ENCODE assay signal across 22 cellular contexts in genomic region chrX:7219153-7219705, GRCh38.
DNase-seq lines count a peak whose midpoint lies in the region; ATAC-seq, FAIRE-seq and TF ChIP-seq lines count a peak whose summit lies in the region.
"Had no signal": no experiment of that assay in that cellular context is flagged by ENCODE, and none has a peak within 500 bp of the region (broad histone marks: within the 10 kb centered on the region; RNA-seq: fewer than 3 reads in every experiment).

No MANE protein-coding gene starts in this region.

- intact Hi-C loops in pancreas (cut with DNase I): no loop called here
- intact Hi-C loops in activated CD4-positive, alpha-beta T cell treated with anti-CD3 and anti-CD28 coated beads, Interleukin-2, amount 10 ng/mL, durations not matched to agents 24 days and 14 days (cut with micrococcal nuclease): no loop called here

- no peaks in the 10 kb centered on the region for H3K36me3 ChIP-seq in pancreas
- H3K36me3 ChIP-seq: ovary, thoracic aorta had no signal

- FAIRE-seq in pancreas (lab: Jason Lieb, UNC): no peak
- no peak for FAIRE-seq in RCC 7860 (lab: Jason Lieb, UNC)
- FAIRE-seq: frontal cortex, K562 had no signal

- no peaks in the 10 kb centered on the region for H3K4me1 ChIP-seq in pancreas

- no peak overlapping the region for H3K27ac Mint-ChIP-seq in activated CD4-positive, alpha-beta T cell treated with anti-CD3 and anti-CD28 coated beads, Interleukin-2, amount 10 ng/mL, durations not matched to agents 24 days and 14 days
- H3K27ac Mint-ChIP-seq: CD4-positive, CD25-positive, alpha-beta regulatory T cell; HFFc6; naive thymus-derived CD8-positive, alpha-beta T cell; stimulated activated naive B cell treated with anti-CD40 and anti-IgM and Interleukin-4, amounts not matched to agents 10 μg/mL and 1 μg/mL and 100 μg/mL, for 72 hours had no signal

- DNase-seq in GM12865 (ENCODE audit: low read depth): peak; percentile 9
- DNase-seq in pancreas: no peak
- DNase-seq in RCC 7860 (ENCODE audit: low spot score): no peak
- DNase-seq in activated CD4-positive, alpha-beta T cell treated with anti-CD3 and anti-CD28 coated beads, Interleukin-2, amount 10 ng/mL, durations not matched to agents 24 days and 14 days: no peak
- no peak for DNase-seq in NK-92 (lab: John Stamatoyannopoulos, UW; ENCODE audit: unreplicated experiment)
- DNase-seq: activated naive CD4-positive, alpha-beta T cell; activated T-cell treated with anti-CD3 and anti-CD28 coated beads for 4 hours; CD4-positive, CD25-positive, alpha-beta regulatory T cell; erythroblast; HFFc6; MV-4-11; NCI-H2081 treated with DMSO at 0.1 percent for 48 hours; SIG-M5; stimulated activated naive B cell treated with anti-CD40 and anti-IgM and Interleukin-4, amounts not matched to agents 10 μg/mL and 1 μg/mL and 100 μg/mL, for 72 hours had no signal

- TF ChIP-seq POLR2A in Raji (IDR thresholded peaks at IDR 0.05; ENCODE audit: insufficient read depth, low read depth, low read length): peak; percentile 30; the same call in 1 of the 2 replicates

- H3K36me3 Mint-ChIP-seq in activated CD4-positive, alpha-beta T cell treated with anti-CD3 and anti-CD28 coated beads, Interleukin-2, amount 10 ng/mL, durations not matched to agents 24 days and 14 days (ENCODE audit: low read depth): no peaks in the 10 kb centered on the region

- no peak overlapping the region for H3K27ac ChIP-seq in pancreas
- H3K27ac ChIP-seq: ovary, thoracic aorta had no signal

- no peaks in the 10 kb centered on the region for H3K4me1 Mint-ChIP-seq in activated CD4-positive, alpha-beta T cell treated with anti-CD3 and anti-CD28 coated beads, Interleukin-2, amount 10 ng/mL, durations not matched to agents 24 days and 14 days
- H3K4me1 Mint-ChIP-seq: CD4-positive, CD25-positive, alpha-beta regulatory T cell; naive thymus-derived CD8-positive, alpha-beta T cell had no signal

- WGBS in pancreas, 2 donors: 79 to 84% methylated on average over 7 of the region's 7 CpGs

- ATAC-seq in GM19351 (IDR thresholded peaks at IDR 0.05; ENCODE audit: unreplicated experiment) (peak; percentile 69), HG02938 (IDR thresholded peaks at IDR 0.05; ENCODE audit: unreplicated experiment) (peak; percentile 70), pancreas (no peak)
- ATAC-seq: K562; naive thymus-derived CD8-positive, alpha-beta T cell; stimulated activated naive B cell treated with anti-CD40 and anti-IgM and Interleukin-4, amounts not matched to agents 10 μg/mL and 1 μg/mL and 100 μg/mL, for 72 hours had no signal

- TF ChIP-seq CTCF in GM12865 (IDR thresholded peaks at IDR 0.05; ENCODE audit: insufficient read depth, low read depth, low read length, missing control alignments) (no peak), pancreas (IDR thresholded peaks at IDR 0.05) (no peak)

- no peaks in the 10 kb centered on the region for H3K27me3 Mint-ChIP-seq in activated CD4-positive, alpha-beta T cell treated with anti-CD3 and anti-CD28 coated beads, Interleukin-2, amount 10 ng/mL, durations not matched to agents 24 days and 14 days
- H3K27me3 Mint-ChIP-seq: CD4-positive, CD25-positive, alpha-beta regulatory T cell; naive thymus-derived CD8-positive, alpha-beta T cell; stimulated activated naive B cell treated with anti-CD40 and anti-IgM and Interleukin-4, amounts not matched to agents 10 μg/mL and 1 μg/mL and 100 μg/mL, for 72 hours had no signal

- H3K4me3 ChIP-seq in GM12865 (ENCODE audit: low read depth, low read length) (no peak overlapping the region), pancreas (no peak overlapping the region)
- H3K4me3 ChIP-seq: K562, ovary, thoracic aorta had no signal

- no peaks in the 10 kb centered on the region for H3K27me3 ChIP-seq in pancreas
- H3K27me3 ChIP-seq: ovary had no signal

- no peaks in the 10 kb centered on the region for H3K9me3 Mint-ChIP-seq in activated CD4-positive, alpha-beta T cell treated with anti-CD3 and anti-CD28 coated beads, Interleukin-2, amount 10 ng/mL, durations not matched to agents 24 days and 14 days

- no peaks in the 10 kb centered on the region for H3K9me3 ChIP-seq in pancreas
- H3K9me3 ChIP-seq: ovary, thoracic aorta had no signal

- H3K4me3 Mint-ChIP-seq in activated CD4-positive, alpha-beta T cell treated with anti-CD3 and anti-CD28 coated beads, Interleukin-2, amount 10 ng/mL, durations not matched to agents 24 days and 14 days: no peak overlapping the region
- H3K4me3 Mint-ChIP-seq: CD4-positive, CD25-positive, alpha-beta regulatory T cell; HFFc6; naive thymus-derived CD8-positive, alpha-beta T cell; stimulated activated naive B cell treated with anti-CD40 and anti-IgM and Interleukin-4, amounts not matched to agents 10 μg/mL and 1 μg/mL and 100 μg/mL, for 72 hours had no signal

Comparison
In these comparisons a context has a peak if more than half of its experiments do, and no peak if none do; other contexts are left out.
1. ATAC-seq: peak in GM19351 (single experiment) and HG02938 (single experiment); none in pancreas (0 of 4).